In the genomic region with DNA sequence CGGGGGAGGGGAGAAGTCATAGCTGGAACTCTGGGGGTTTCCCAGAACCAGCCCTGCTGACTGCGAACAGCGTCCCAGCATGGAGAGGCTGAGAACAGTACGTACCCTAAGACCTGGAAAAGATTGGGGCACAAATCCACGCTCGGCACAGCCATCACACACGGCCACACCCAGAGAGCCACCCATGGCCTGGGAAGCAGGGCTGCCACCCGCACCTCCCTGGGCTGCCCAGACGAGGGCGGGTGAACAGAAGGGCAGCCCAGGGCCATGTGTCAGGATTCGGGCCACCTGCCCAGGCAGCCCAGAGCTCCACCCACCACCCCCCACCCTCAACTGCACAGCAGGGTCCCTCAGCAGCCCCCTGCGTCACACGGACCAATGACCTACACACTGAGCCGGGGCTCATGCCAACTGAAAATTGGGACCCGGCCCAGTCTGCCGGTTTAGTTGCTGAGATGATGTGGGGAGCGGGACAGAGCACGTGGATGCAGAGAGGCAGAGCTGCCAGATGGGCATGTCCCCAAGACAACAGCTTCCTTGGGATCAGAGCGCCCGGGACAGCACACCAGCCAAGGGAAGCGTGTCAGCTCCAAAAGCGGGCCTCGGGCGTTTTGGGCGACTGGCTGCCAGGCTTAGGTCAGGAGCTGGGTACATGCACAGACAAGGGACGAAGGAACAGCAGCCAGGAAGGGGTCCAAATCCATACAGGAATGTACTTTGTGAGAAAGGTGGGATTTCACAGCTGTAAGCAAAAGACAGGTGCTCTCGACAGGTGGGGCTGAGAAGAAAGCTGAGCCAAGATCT, we compare ENCODE assay signal across 13 cellular contexts. TPM values are rescaled to one million over a fixed set of nuclear protein-coding genes. Genes with fewer than 3 reads are reported as not detected.
DNase-seq lines count a peak whose midpoint lies in the region; ATAC-seq and TF ChIP-seq lines count a peak whose summit lies in the region.
"Had no signal": no experiment of that assay in that cellular context is flagged by ENCODE, and none has a peak within 500 bp of the region (broad histone marks: within the 10 kb centered on the region; RNA-seq: fewer than 3 reads in every experiment).

No MANE protein-coding gene starts in this region.

- no peak overlapping the region for H3K9ac ChIP-seq in muscle layer of colon (ENCODE audit: low read length)

- ATAC-seq in activated naive CD8-positive, alpha-beta T cell treated with anti-CD3 and anti-CD28 coated beads, Interleukin-2, amount 10 ng/mL, durations not matched to agents 7 days and 5 days (ENCODE audit: low read depth): no peak
- ATAC-seq in activated naive CD8-positive, alpha-beta T cell treated with anti-CD3 and anti-CD28 coated beads, Interleukin-2, amount 50 U/mL, for 24 hours: no peak
- ATAC-seq in aorta (ENCODE audit: low FRiP score): peak; percentile 74
- no peak for ATAC-seq in GM21367 (IDR thresholded peaks at IDR 0.05; ENCODE audit: unreplicated experiment)
- ATAC-seq: A549; activated CD8-positive, alpha-beta memory T cell treated with anti-CD3 and anti-CD28 coated beads, Interleukin-2, amount 10 ng/mL, durations not matched to agents 7 days and 5 days; stimulated activated naive CD8-positive, alpha-beta T cell treated with anti-CD3 and anti-CD28 coated beads, Interleukin-15, amount 100 ng/mL, for 72 hours had no signal

- intact Hi-C loops in aorta (cut with DNase I): no loop called here

- H3K9me3 Mint-ChIP-seq in activated naive CD8-positive, alpha-beta T cell treated with anti-CD3 and anti-CD28 coated beads, Interleukin-2, amount 10 ng/mL, durations not matched to agents 7 days and 5 days: no peaks in the 10 kb centered on the region
- no peaks in the 10 kb centered on the region for H3K9me3 Mint-ChIP-seq in activated naive CD8-positive, alpha-beta T cell treated with anti-CD3 and anti-CD28 coated beads, Interleukin-2, amount 50 U/mL, for 24 hours
- H3K9me3 Mint-ChIP-seq in osteocyte (ENCODE audit: unreplicated experiment): no peaks in the 10 kb centered on the region
- H3K9me3 Mint-ChIP-seq: stimulated activated naive CD8-positive, alpha-beta T cell treated with anti-CD3 and anti-CD28 coated beads, Interleukin-15, amount 100 ng/mL, for 72 hours had no signal

- no peak for DNase-seq in activated naive CD8-positive, alpha-beta T cell treated with anti-CD3 and anti-CD28 coated beads, Interleukin-2, amount 10 ng/mL, durations not matched to agents 7 days and 5 days
- no peak for DNase-seq in activated naive CD8-positive, alpha-beta T cell treated with anti-CD3 and anti-CD28 coated beads, Interleukin-2, amount 50 U/mL, for 24 hours
- peak; percentile 42 for DNase-seq in fibroblast of the aortic adventitia (ENCODE audit: low read depth)
- DNase-seq in aorta: peak in 1 of 2 donors; percentile 67
- DNase-seq in NCI-H128 (lab: John Stamatoyannopoulos, UW; ENCODE audit: unreplicated experiment): no peak
- no peak for DNase-seq in osteocyte (ENCODE audit: extremely low spot score, unreplicated experiment)
- DNase-seq: activated CD8-positive, alpha-beta memory T cell treated with anti-CD3 and anti-CD28 coated beads, Interleukin-2, amount 10 ng/mL, durations not matched to agents 7 days and 5 days; NCI-H1105 treated with DMSO at 0.1 percent for 48 hours; stimulated activated naive CD8-positive, alpha-beta T cell treated with anti-CD3 and anti-CD28 coated beads, Interleukin-15, amount 100 ng/mL, for 72 hours; T-helper 2 cell had no signal

- H3K27ac ChIP-seq in muscle layer of colon (ENCODE audit: low read depth, low read length) (peak overlapping the region; percentile 1), aorta (ENCODE audit: low read depth in 1 of 2, low read length in 2 of 2) (no peak overlapping the region)
- H3K27ac ChIP-seq: A549 had no signal

- peak overlapping the region; percentile 20 for H3K27ac Mint-ChIP-seq in activated naive CD8-positive, alpha-beta T cell treated with anti-CD3 and anti-CD28 coated beads, Interleukin-2, amount 10 ng/mL, durations not matched to agents 7 days and 5 days
- H3K27ac Mint-ChIP-seq in activated naive CD8-positive, alpha-beta T cell treated with anti-CD3 and anti-CD28 coated beads, Interleukin-2, amount 50 U/mL, for 24 hours: no peak overlapping the region
- H3K27ac Mint-ChIP-seq in osteocyte (ENCODE audit: unreplicated experiment): no peak overlapping the region
- H3K27ac Mint-ChIP-seq: activated CD8-positive, alpha-beta memory T cell treated with anti-CD3 and anti-CD28 coated beads, Interleukin-2, amount 10 ng/mL, durations not matched to agents 7 days and 5 days had no signal

- H3K4me1 Mint-ChIP-seq in activated naive CD8-positive, alpha-beta T cell treated with anti-CD3 and anti-CD28 coated beads, Interleukin-2, amount 10 ng/mL, durations not matched to agents 7 days and 5 days: no peaks in the 10 kb centered on the region
- H3K4me1 Mint-ChIP-seq in activated naive CD8-positive, alpha-beta T cell treated with anti-CD3 and anti-CD28 coated beads, Interleukin-2, amount 50 U/mL, for 24 hours: no peaks in the 10 kb centered on the region
- no peaks in the 10 kb centered on the region for H3K4me1 Mint-ChIP-seq in osteocyte (ENCODE audit: unreplicated experiment)
- H3K4me1 Mint-ChIP-seq: activated CD8-positive, alpha-beta memory T cell treated with anti-CD3 and anti-CD28 coated beads, Interleukin-2, amount 10 ng/mL, durations not matched to agents 7 days and 5 days; stimulated activated naive CD8-positive, alpha-beta T cell treated with anti-CD3 and anti-CD28 coated beads, Interleukin-15, amount 100 ng/mL, for 72 hours had no signal

- H3K9me3 ChIP-seq in muscle layer of colon (ENCODE audit: low read length) (no peaks in the 10 kb centered on the region), aorta (ENCODE audit: control insufficient read depth, low read length) (no peaks in the 10 kb centered on the region)
- H3K9me3 ChIP-seq: A549 had no signal

- POLR2A ChIA-PET in activated naive CD8-positive, alpha-beta T cell treated with anti-CD3 and anti-CD28 coated beads, Interleukin-2, amount 10 ng/mL, durations not matched to agents 7 days and 5 days (lab: Charles Lee): no interaction called here

- H3K4me3 ChIP-seq in fibroblast of the aortic adventitia (ENCODE audit: low read depth, low read length) (no peak overlapping the region), muscle layer of colon (ENCODE audit: low read depth in 1 of 2, low read length in 2 of 2) (no peak overlapping the region), aorta (ENCODE audit: low read length in 2 of 2) (no peak overlapping the region)
- H3K4me3 ChIP-seq: A549 had no signal

- 40 to 47% methylated on average over 27 of the region's 27 CpGs for WGBS in aorta, 2 donors

- TF ChIP-seq CTCF in fibroblast of the aortic adventitia (IDR thresholded peaks at IDR 0.05; ENCODE audit: insufficient read depth, low read length) (no peak), osteocyte (IDR thresholded peaks at IDR 0.05) (no peak)

- H3K27me3 ChIP-seq in muscle layer of colon (ENCODE audit: control insufficient read depth in 1 of 2, insufficient read depth in 2 of 2, low read length in 2 of 2) (no peaks in the 10 kb centered on the region), aorta (ENCODE audit: control insufficient read depth in 1 of 2, insufficient read depth in 2 of 2, low read length in 1 of 2) (no peaks in the 10 kb centered on the region)

- no peaks in the 10 kb centered on the region for H3K27me3 Mint-ChIP-seq in activated naive CD8-positive, alpha-beta T cell treated with anti-CD3 and anti-CD28 coated beads, Interleukin-2, amount 10 ng/mL, durations not matched to agents 7 days and 5 days
- no peaks in the 10 kb centered on the region for H3K27me3 Mint-ChIP-seq in activated naive CD8-positive, alpha-beta T cell treated with anti-CD3 and anti-CD28 coated beads, Interleukin-2, amount 50 U/mL, for 24 hours
- no peaks in the 10 kb centered on the region for H3K27me3 Mint-ChIP-seq in osteocyte (ENCODE audit: unreplicated experiment)
- H3K27me3 Mint-ChIP-seq: activated CD8-positive, alpha-beta memory T cell treated with anti-CD3 and anti-CD28 coated beads, Interleukin-2, amount 10 ng/mL, durations not matched to agents 7 days and 5 days; stimulated activated naive CD8-positive, alpha-beta T cell treated with anti-CD3 and anti-CD28 coated beads, Interleukin-15, amount 100 ng/mL, for 72 hours had no signal

- no peak overlapping the region for H3K4me3 Mint-ChIP-seq in activated naive CD8-positive, alpha-beta T cell treated with anti-CD3 and anti-CD28 coated beads, Interleukin-2, amount 10 ng/mL, durations not matched to agents 7 days and 5 days
- H3K4me3 Mint-ChIP-seq in activated naive CD8-positive, alpha-beta T cell treated with anti-CD3 and anti-CD28 coated beads, Interleukin-2, amount 50 U/mL, for 24 hours: no peak overlapping the region
- no peak overlapping the region for H3K4me3 Mint-ChIP-seq in osteocyte (ENCODE audit: unreplicated experiment)
- H3K4me3 Mint-ChIP-seq: activated CD8-positive, alpha-beta memory T cell treated with anti-CD3 and anti-CD28 coated beads, Interleukin-2, amount 10 ng/mL, durations not matched to agents 7 days and 5 days; stimulated activated naive CD8-positive, alpha-beta T cell treated with anti-CD3 and anti-CD28 coated beads, Interleukin-15, amount 100 ng/mL, for 72 hours had no signal

- H3K36me3 Mint-ChIP-seq in activated naive CD8-positive, alpha-beta T cell treated with anti-CD3 and anti-CD28 coated beads, Interleukin-2, amount 10 ng/mL, durations not matched to agents 7 days and 5 days: peaks cover 3% of the 10 kb centered on the region
- H3K36me3 Mint-ChIP-seq in activated naive CD8-positive, alpha-beta T cell treated with anti-CD3 and anti-CD28 coated beads, Interleukin-2, amount 50 U/mL, for 24 hours (ENCODE audit: low read depth): peaks cover 10% of the 10 kb centered on the region
- H3K36me3 Mint-ChIP-seq in osteocyte (ENCODE audit: unreplicated experiment): peaks cover 21% of the 10 kb centered on the region

- peaks cover 4% of the 10 kb centered on the region for H3K4me1 ChIP-seq in muscle layer of colon (ENCODE audit: insufficient read depth, low read length)
- H3K4me1 ChIP-seq in aorta (ENCODE audit: control insufficient read depth in 1 of 2, insufficient read depth in 2 of 2, low read length in 2 of 2): no peaks in the 10 kb centered on the region
- H3K4me1 ChIP-seq: A549 had no signal

- H3K36me3 ChIP-seq in muscle layer of colon (ENCODE audit: insufficient read depth, low read length) (peaks cover 77% of the 10 kb centered on the region), aorta (ENCODE audit: control insufficient read depth in 1 of 2, insufficient read depth in 2 of 2, low read length in 1 of 2) (peaks cover 0 to 12% of the 10 kb centered on the region in 2 donors)

RNA-seq across cellular contexts. Expression of gene UBXN6, which starts 8.4 kb away (rescaled TPM):
- total RNA-seq in activated naive CD8-positive, alpha-beta T cell treated with anti-CD3 and anti-CD28 coated beads, Interleukin-2, amount 10 ng/mL, durations not matched to agents 7 days and 5 days: 10 to 100 TPM; 50.0 to 56.7 TPM
- total RNA-seq in fibroblast of the aortic adventitia (ENCODE audit: low replicate concordance) (87.9 and 126 TPM in 2 replicates), aorta (10 to 100 TPM; 84.9 to 86.7 TPM), osteocyte (96.8 and 106 TPM in 2 replicates)
- 100 to 1,000 TPM in 1 of 2 donors, 10 to 100 TPM in 1; 78.5 to 181 TPM for polyA plus RNA-seq in aorta

RNA-seq across cellular contexts. Expression of gene HDGFL2, which starts 22.9 kb away (rescaled TPM):
- total RNA-seq in activated naive CD8-positive, alpha-beta T cell treated with anti-CD3 and anti-CD28 coated beads, Interleukin-2, amount 10 ng/mL, durations not matched to agents 7 days and 5 days: 10 to 100 TPM; 56.5 to 58.0 TPM
- total RNA-seq in fibroblast of the aortic adventitia (ENCODE audit: low replicate concordance) (41.0 and 69.4 TPM in 2 replicates), aorta (10 to 100 TPM; 23.6 to 36.1 TPM), osteocyte (59.8 and 68.8 TPM in 2 replicates)
- polyA plus RNA-seq in aorta: 10 to 100 TPM; 15.4 to 47.9 TPM

RNA-seq across cellular contexts. Expression of gene CHAF1A, which starts 46.8 kb away (rescaled TPM):
- 10 to 100 TPM; 77.0 to 79.1 TPM for total RNA-seq in activated naive CD8-positive, alpha-beta T cell treated with anti-CD3 and anti-CD28 coated beads, Interleukin-2, amount 10 ng/mL, durations not matched to agents 7 days and 5 days
- total RNA-seq in fibroblast of the aortic adventitia (ENCODE audit: low replicate concordance) (8.6 and 25.8 TPM in 2 replicates), aorta (1 to 10 TPM; 6.5 to 7.0 TPM), osteocyte (9.7 and 14.0 TPM in 2 replicates)
- polyA plus RNA-seq in aorta: 1 to 10 TPM; 5.2 to 9.3 TPM

RNA-seq across cellular contexts. Expression of gene SH3GL1, which starts 48.9 kb away (rescaled TPM):
- 10 to 100 TPM; 54.6 to 56.8 TPM for total RNA-seq in activated naive CD8-positive, alpha-beta T cell treated with anti-CD3 and anti-CD28 coated beads, Interleukin-2, amount 10 ng/mL, durations not matched to agents 7 days and 5 days
- total RNA-seq in fibroblast of the aortic adventitia (ENCODE audit: low replicate concordance) (49.1 and 97.2 TPM in 2 replicates), aorta (10 to 100 TPM; 66.5 to 69.7 TPM), osteocyte (105 and 115 TPM in 2 replicates)
- 10 to 100 TPM; 37.7 to 48.6 TPM for polyA plus RNA-seq in aorta
